2 cellular contexts compared by ENCODE assay signal in the genomic region with DNA sequence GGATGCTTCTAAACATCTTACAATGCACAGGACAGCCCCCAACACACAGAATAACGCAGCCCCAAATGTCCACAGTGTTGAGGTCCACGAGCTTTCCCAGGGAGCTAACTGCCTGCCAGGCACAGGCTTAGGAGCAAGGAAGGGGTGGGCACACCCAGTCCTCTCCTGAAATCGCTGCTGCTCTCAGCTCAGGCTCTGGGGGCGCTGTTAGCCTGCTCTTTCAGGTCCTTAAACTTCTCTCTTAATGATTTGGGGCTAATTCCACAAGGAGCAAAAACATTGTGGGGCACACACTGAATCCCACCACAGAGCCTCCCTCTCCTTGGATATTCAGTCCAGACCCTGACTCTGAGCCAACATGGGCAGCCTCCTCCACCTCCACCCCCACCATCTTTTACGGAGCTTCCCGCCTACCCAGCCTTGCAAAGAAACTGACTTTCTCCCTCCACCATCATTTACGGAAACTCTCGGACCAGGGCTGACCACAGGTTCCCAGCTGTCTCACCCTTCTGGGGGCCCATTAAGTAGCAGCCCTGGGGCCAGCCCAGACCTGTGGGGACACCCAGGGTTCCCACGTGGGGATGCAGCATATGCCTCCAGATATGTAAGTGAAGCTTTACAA.
TF ChIP-seq lines count a peak whose summit lies in the region.

No MANE protein-coding gene starts in this region.

TF ChIP-seq in HCT116, 20 proteins besides CTCF, POLR2A, EP300 and RAD21:
- TF ChIP-seq TCF7L2 (IDR thresholded peaks at IDR 0.05; ENCODE audit: borderline replicate concordance, extremely low read depth, insufficient read depth, insufficient read length) (no peak), ZFX (IDR thresholded peaks at IDR 0.05) (no peak)

TF ChIP-seq in endothelial cell of umbilical vein, 7 proteins besides CTCF, POLR2A, EP300 and RAD21:
- TF ChIP-seq JUN (IDR thresholded peaks at IDR 0.05; ENCODE audit: borderline replicate concordance, insufficient read depth, insufficient read length, low read depth) (no peak), GATA2 (IDR thresholded peaks at IDR 0.05; ENCODE audit: insufficient read depth, insufficient read length, low read depth, low read length) (no peak), FOS (IDR thresholded peaks at IDR 0.05; ENCODE audit: borderline replicate concordance, insufficient read depth, low read length) (no peak), POLR2AphosphoS5 (IDR thresholded peaks at IDR 0.05; ENCODE audit: insufficient read depth, low read depth, low read length) (no peak), EZH2 (IDR thresholded peaks at IDR 0.05; ENCODE audit: borderline replicate concordance, low read depth, low read length, severe bottlenecking) (no peak), MYC (IDR thresholded peaks at IDR 0.05; ENCODE audit: low read depth, low read length) (no peak)
- TF ChIP-seq, protein P1, sequence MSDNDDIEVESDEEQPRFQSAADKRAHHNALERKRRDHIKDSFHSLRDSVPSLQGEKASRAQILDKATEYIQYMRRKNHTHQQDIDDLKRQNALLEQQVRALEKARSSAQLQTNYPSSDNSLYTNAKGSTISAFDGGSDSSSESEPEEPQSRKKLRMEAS (IDR thresholded peaks at IDR 0.05; ENCODE audit: insufficient read depth, insufficient read length), result no peak
